ENCODE assay signal across 23 cellular contexts in the genomic region with DNA sequence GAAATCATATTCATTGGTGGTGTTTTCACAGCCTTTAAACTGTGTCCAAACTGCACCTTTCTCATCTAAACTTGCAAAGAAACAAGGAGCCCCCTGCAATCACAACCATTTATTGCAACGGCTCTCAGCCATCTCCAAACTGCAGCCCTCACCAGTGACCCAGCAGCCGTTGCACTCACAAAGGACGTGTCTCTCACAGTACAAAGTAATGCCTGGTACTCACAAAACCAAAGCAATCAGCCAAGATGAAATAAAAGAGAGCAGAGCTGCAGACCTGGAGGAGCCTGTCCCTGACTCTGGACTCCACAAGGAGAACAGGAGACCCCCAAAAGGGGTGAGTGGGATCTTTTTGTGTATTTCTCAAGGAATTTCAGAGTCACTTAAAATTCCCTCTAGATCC. TPM values are rescaled to one million over a fixed set of nuclear protein-coding genes. Genes with fewer than 3 reads are reported as not detected.
A peak's percentile ranks its signal among the peaks of the same experiment; 100 is the strongest.
DNase-seq lines count a peak whose midpoint lies in the region; ATAC-seq and TF ChIP-seq lines count a peak whose summit lies in the region.
"Had no signal": no experiment of that assay in that cellular context is flagged by ENCODE, and none has a peak within 500 bp of the region (broad histone marks: within the 10 kb centered on the region; RNA-seq: fewer than 3 reads in every experiment).

No MANE protein-coding gene starts in this region.

- H2AFZ ChIP-seq in KMS-11 (ENCODE audit: low read depth): no peak overlapping the region

- CTCF ChIA-PET in RWPE1 (lab: Yijun Ruan, JAX): no interaction called here

- no peaks in the 10 kb centered on the region for H3K27me3 ChIP-seq in KMS-11 (ENCODE audit: insufficient read depth, low read depth)

- peak overlapping the region; percentile 77 for H3K27ac Mint-ChIP-seq in T-helper 1 cell treated with Interleukin-12 subunit alpha and Interleukin-12 subunit beta and Interleukin-4 antibody, amounts not matched to agents 30 μg/mL and 1 μg/mL, for 36 hours
- H3K27ac Mint-ChIP-seq in activated naive CD4-positive, alpha-beta T cell treated with anti-CD3 and anti-CD28 coated beads, Interleukin-2, amount 50 U/mL, for 24 hours: peak overlapping the region; percentile 89
- no peak overlapping the region for H3K27ac Mint-ChIP-seq in osteocyte (ENCODE audit: unreplicated experiment)

- H3K79me2 ChIP-seq in KMS-11 (ENCODE audit: insufficient read depth, low read depth): peaks cover 12% of the 10 kb centered on the region; the same call in 1 of the 2 replicates

- no peaks in the 10 kb centered on the region for H3K9me3 Mint-ChIP-seq in T-helper 1 cell treated with Interleukin-12 subunit alpha and Interleukin-12 subunit beta and Interleukin-4 antibody, amounts not matched to agents 30 μg/mL and 1 μg/mL, for 36 hours
- no peaks in the 10 kb centered on the region for H3K9me3 Mint-ChIP-seq in activated naive CD4-positive, alpha-beta T cell treated with anti-CD3 and anti-CD28 coated beads, Interleukin-2, amount 50 U/mL, for 24 hours
- no peaks in the 10 kb centered on the region for H3K9me3 Mint-ChIP-seq in osteocyte (ENCODE audit: unreplicated experiment)

- TF ChIP-seq CTCF in KMS-11 (conservative IDR thresholded peaks at IDR 0.05; ENCODE audit: low read depth, low read length) (no peak), osteocyte (IDR thresholded peaks at IDR 0.05) (no peak), RWPE1 (conservative IDR thresholded peaks at IDR 0.05; ENCODE audit: low read depth) (no peak)

- POLR2A ChIA-PET in RWPE1 (lab: Yijun Ruan, JAX; ENCODE audit: low non-redundant PET): no interaction called here

- H3K4me1 Mint-ChIP-seq in T-helper 1 cell treated with Interleukin-12 subunit alpha and Interleukin-12 subunit beta and Interleukin-4 antibody, amounts not matched to agents 30 μg/mL and 1 μg/mL, for 36 hours (ENCODE audit: low read depth): peaks cover 70% of the 10 kb centered on the region
- H3K4me1 Mint-ChIP-seq in activated naive CD4-positive, alpha-beta T cell treated with anti-CD3 and anti-CD28 coated beads, Interleukin-2, amount 50 U/mL, for 24 hours: peaks cover 82% of the 10 kb centered on the region
- no peaks in the 10 kb centered on the region for H3K4me1 Mint-ChIP-seq in osteocyte (ENCODE audit: unreplicated experiment)

- ATAC-seq in HG02970 (IDR thresholded peaks at IDR 0.05; ENCODE audit: low FRiP score, unreplicated experiment): no peak
- ATAC-seq: left colon, mucosa of descending colon, pancreas, SK-N-SH treated with all-trans-retinoic acid at 6 μM for 48 hours had no signal

- peak overlapping the region; percentile 64; the same call in 1 of the 2 replicates for H3K4me2 ChIP-seq in KMS-11

- no peaks in the 10 kb centered on the region for H3K36me3 ChIP-seq in KMS-11 (ENCODE audit: insufficient read depth)
- H3K36me3 ChIP-seq: pancreas had no signal

- H4K20me1 ChIP-seq in KMS-11 (ENCODE audit: insufficient read depth): no peaks in the 10 kb centered on the region

- H3K9ac ChIP-seq in KMS-11: no peak overlapping the region

- H3K27me3 Mint-ChIP-seq in T-helper 1 cell treated with Interleukin-12 subunit alpha and Interleukin-12 subunit beta and Interleukin-4 antibody, amounts not matched to agents 30 μg/mL and 1 μg/mL, for 36 hours (ENCODE audit: low read depth): no peaks in the 10 kb centered on the region
- no peaks in the 10 kb centered on the region for H3K27me3 Mint-ChIP-seq in activated naive CD4-positive, alpha-beta T cell treated with anti-CD3 and anti-CD28 coated beads, Interleukin-2, amount 50 U/mL, for 24 hours
- H3K27me3 Mint-ChIP-seq in osteocyte (ENCODE audit: unreplicated experiment): peaks cover 51% of the 10 kb centered on the region

- peak overlapping the region; percentile 68 for H3K4me3 Mint-ChIP-seq in T-helper 1 cell treated with Interleukin-12 subunit alpha and Interleukin-12 subunit beta and Interleukin-4 antibody, amounts not matched to agents 30 μg/mL and 1 μg/mL, for 36 hours
- peak overlapping the region; percentile 55 for H3K4me3 Mint-ChIP-seq in activated naive CD4-positive, alpha-beta T cell treated with anti-CD3 and anti-CD28 coated beads, Interleukin-2, amount 50 U/mL, for 24 hours
- H3K4me3 Mint-ChIP-seq in osteocyte (ENCODE audit: unreplicated experiment): no peak overlapping the region

- H3K4me3 ChIP-seq in KMS-11 (IDR thresholded peaks at IDR 0.05; ENCODE audit: insufficient read depth, low read depth, low read length): no peak overlapping the region
- H3K4me3 ChIP-seq: mucosa of descending colon, pancreas had no signal

- H3K27ac ChIP-seq in KMS-11 (no peak overlapping the region), RWPE1 (no peak overlapping the region)
- H3K27ac ChIP-seq: 22Rv1, pancreas, VCaP had no signal

- peaks cover 65% of the 10 kb centered on the region for H3K4me1 ChIP-seq in KMS-11 (ENCODE audit: low read depth, poor library complexity, severe bottlenecking)
- H3K4me1 ChIP-seq: pancreas had no signal

- DNase-seq in T-helper 1 cell: no peak
- DNase-seq in osteocyte (ENCODE audit: extremely low spot score, unreplicated experiment): peak; percentile 59
- DNase-seq in COLO829 (ENCODE audit: low spot score): no peak
- no peak for DNase-seq in RWPE1 (ENCODE audit: low spot score)
- DNase-seq: anterior cingulate cortex; C1 segment of cervical spinal cord; DND-41; left colon; mucosa of descending colon; MV-4-11; NCI-H2081 treated with DMSO at 0.1 percent for 48 hours; NCI-H69; pancreas; stimulated activated CD4-positive, alpha-beta T cell treated with anti-CD3 and anti-CD28 coated beads, Interleukin-2, amount 100 ng/mL, for 48 hours; trophoblast cell had no signal

- peaks cover 68% of the 10 kb centered on the region for H3K36me3 Mint-ChIP-seq in T-helper 1 cell treated with Interleukin-12 subunit alpha and Interleukin-12 subunit beta and Interleukin-4 antibody, amounts not matched to agents 30 μg/mL and 1 μg/mL, for 36 hours (ENCODE audit: low read depth)
- H3K36me3 Mint-ChIP-seq in activated naive CD4-positive, alpha-beta T cell treated with anti-CD3 and anti-CD28 coated beads, Interleukin-2, amount 50 U/mL, for 24 hours: peaks cover 43% of the 10 kb centered on the region
- H3K36me3 Mint-ChIP-seq in osteocyte (ENCODE audit: unreplicated experiment): no peaks in the 10 kb centered on the region

RNA-seq across cellular contexts. Expression of gene CEACAM21, which starts 20.2 kb away (rescaled TPM):
- total RNA-seq in osteocyte: not detected in 2 replicates
- total RNA-seq: fibroblast of villous mesenchyme had no signal
